Comparison of ENCODE assay signal across 13 cellular contexts in genomic region chr16:70770291-70770967, GRCh38. TPM values are rescaled to one million over a fixed set of nuclear protein-coding genes. Genes with fewer than 3 reads are reported as not detected.
DNase-seq lines count a peak whose midpoint lies in the region; ATAC-seq, FAIRE-seq and TF ChIP-seq lines count a peak whose summit lies in the region.
"Had no signal": no experiment of that assay in that cellular context is flagged by ENCODE, and none has a peak within 500 bp of the region (broad histone marks: within the 10 kb centered on the region; RNA-seq: fewer than 3 reads in every experiment).

No MANE protein-coding gene starts in this region.

- H3K27ac Mint-ChIP-seq in H9 (peak overlapping the region in 2 of 3 experiments; percentile 34 to 64; a peak in 2 of 7 replicates), brain (peak overlapping the region; percentile 62 to 92 (median 80))
- H3K27ac Mint-ChIP-seq: activated CD8-positive, alpha-beta memory T cell treated with anti-CD3 and anti-CD28 coated beads, Interleukin-2, amount 10 ng/mL, durations not matched to agents 7 days and 5 days had no signal

- H2BK120ac ChIP-seq in H9 (ENCODE audit: low read depth, low read length, poor library complexity, severe bottlenecking): no peak overlapping the region
- H2BK120ac ChIP-seq in neuronal stem cell (ENCODE audit: low read depth, low read length): no peak overlapping the region

- no peaks in the 10 kb centered on the region for H3K4me1 ChIP-seq in H9 (ENCODE audit: insufficient read depth, low read length)
- H3K4me1 ChIP-seq in HepG2 (ENCODE audit: insufficient read depth, low read length): peaks cover 12% of the 10 kb centered on the region
- no peaks in the 10 kb centered on the region for H3K4me1 ChIP-seq in neuronal stem cell (ENCODE audit: control insufficient read depth in 2 of 2, insufficient read depth in 1 of 2, low read depth in 1 of 2, low read length in 2 of 2)

- H3T11ph ChIP-seq in H9 (ENCODE audit: low read length): no peak overlapping the region

- H3K9me3 ChIP-seq in H9 (ENCODE audit: control insufficient read depth, low read depth, low read length): no peaks in the 10 kb centered on the region
- H3K9me3 ChIP-seq in HepG2 (ENCODE audit: low read length): no peaks in the 10 kb centered on the region
- no peaks in the 10 kb centered on the region for H3K9me3 ChIP-seq in neuronal stem cell (replicated peaks in 1 of 2; ENCODE audit: control insufficient read depth in 2 of 2, insufficient read depth in 1 of 2, low read depth in 1 of 2, low read length in 2 of 2)
- H3K9me3 ChIP-seq: vagina had no signal

- no peaks in the 10 kb centered on the region for H3K27me3 ChIP-seq in H9 (ENCODE audit: insufficient read depth, low read length)
- H3K27me3 ChIP-seq in HepG2 (ENCODE audit: control insufficient read depth in 1 of 2, insufficient read depth in 2 of 2, low read length in 2 of 2): no peaks in the 10 kb centered on the region
- H3K27me3 ChIP-seq in neuronal stem cell (ENCODE audit: control insufficient read depth in 3 of 3, insufficient read depth in 3 of 3, low read depth in 1 of 3, low read length in 3 of 3): no peaks in the 10 kb centered on the region
- H3K27me3 ChIP-seq: vagina had no signal

- intact Hi-C loops in HepG2 (cut with micrococcal nuclease; ENCODE audit: unreplicated experiment): loop anchor here (2.0 kb wide), 1 partner anchor 32 kb away; no protein-coding TSS in a partner anchor

- POLR2A ChIA-PET in HepG2 (lab: Yijun Ruan, JAX): interaction anchor here (0.6 to 2.6 kb wide), 22 partner anchors 8 to 519 kb away, joined by 3 to 32 read pairs (median 4); partner anchors contain the start of genes CMTR2, MTSS2 and VAC14

- CTCF ChIA-PET in HepG2 (lab: Yijun Ruan, JAX; ENCODE audit: low intra/inter-chr PET ratio, low total read pairs): interaction anchor here (0.8 to 2.6 kb wide), 9 partner anchors 24 to 148 kb away, joined by 3 to 21 read pairs (median 9); no protein-coding TSS in a partner anchor

- H3K4ac ChIP-seq in H9 (ENCODE audit: low read depth, low read length) (no peak overlapping the region), neuronal stem cell (ENCODE audit: low read length) (no peak overlapping the region)

- no peak for FAIRE-seq in HepG2 (lab: Jason Lieb, UNC)
- FAIRE-seq: GM12878, small intestine had no signal

- no peak for TF ChIP-seq EP300 in HepG2 (IDR thresholded peaks at IDR 0.05; ENCODE audit: low read depth in 2 of 2, low read length in 2 of 2)
- TF ChIP-seq EP300 in HepG2 (CRISPR knock-in tag; IDR thresholded peaks at IDR 0.05; ENCODE audit: borderline replicate concordance): 0 out of 2 replicates have a peak, but pooled peaks have one; percentile 27

- TF ChIP-seq CTCF in H9 (conservative IDR thresholded peaks at IDR 0.05) (no peak), brain (conservative IDR thresholded peaks at IDR 0.05) (no peak), HepG2 (CRISPR knock-in tag; IDR thresholded peaks at IDR 0.05) (no peak)

- H3K79me1 ChIP-seq in H9 (ENCODE audit: insufficient read depth, low read depth, low read length, poor library complexity, severe bottlenecking) (no peaks in the 10 kb centered on the region), neuronal stem cell (ENCODE audit: low read depth, low read length) (no peaks in the 10 kb centered on the region)

- no peak for TF ChIP-seq POLR2A in HepG2 (IDR thresholded peaks at IDR 0.05; ENCODE audit: insufficient read depth in 1 of 2, low read depth in 2 of 2, low read length in 2 of 2)

- no CpG with 5 or more reads among the region's 16 CpGs for WGBS in H9 (ENCODE audit: extremely low coverage, insufficient read length, low lambda C conversion rate)
- WGBS in HepG2 (ENCODE audit: low lambda C conversion rate): 87% methylated on average over 16 of the region's 16 CpGs
- WGBS in neuronal stem cell (ENCODE audit: extremely low coverage in 2 of 2, insufficient read length in 2 of 2, insufficient replicate concordance in 1 of 2), 2 donors: no CpG with 5 or more reads among the region's 16 CpGs

- H3K36me3 ChIP-seq in HepG2 (replicated peaks in 1 of 2; ENCODE audit: control insufficient read depth in 1 of 2, insufficient read depth in 2 of 2, low read length in 2 of 2) (peaks cover 30 to 66% of the 10 kb centered on the region in 2 experiments), neuronal stem cell (replicated peaks in 1 of 2; ENCODE audit: control insufficient read depth in 2 of 2, insufficient read depth in 2 of 2, low read length in 2 of 2) (peaks cover 19 to 64% of the 10 kb centered on the region in 2 donors)

- no peak for TF ChIP-seq RAD21 in HepG2 (CRISPR knock-in tag; IDR thresholded peaks at IDR 0.05)

- BruUV-seq in HepG2 (replicated peaks; lab: Mats Ljungman, UMichigan): no TSS peak

- H3K9me3 Mint-ChIP-seq in H9: no peaks in the 10 kb centered on the region
- no peaks in the 10 kb centered on the region for H3K9me3 Mint-ChIP-seq in brain

- in situ Hi-C loops in ACHN (cut with HindIII; ENCODE audit: low pct_ligation_motif_present, low pct_unique_long_range_greater_than_20kb, low sequenced_read_pairs): loop anchor here (25.0 kb wide), 1 partner anchor 208 kb away; no protein-coding TSS in a partner anchor
- in situ Hi-C loops in HepG2 (cut with HindIII; ENCODE audit: extremely low pct_ligation_motif_present, low pct_unique_long_range_greater_than_20kb): no loop called here

- DNase-seq in ACHN (peak; percentile 41), H9 (no peak), HepG2 (ENCODE audit: low spot score) (peak; percentile 48), mucosa of gallbladder (ENCODE audit: low spot score) (no peak), NCI-H2227 (lab: John Stamatoyannopoulos, UW; ENCODE audit: unreplicated experiment) (no peak), neuronal stem cell (ENCODE audit: low spot score) (no peak), NCI-H2171 treated with DMSO at 0.1 percent for 48 hours (lab: John Stamatoyannopoulos, UW) (no peak)
- DNase-seq: NCI-H1105 treated with DMSO at 0.1 percent for 48 hours had no signal

- H2AFZ ChIP-seq in H9 (ENCODE audit: low read length): no peak overlapping the region
- H2AFZ ChIP-seq in HepG2 (ENCODE audit: low read length): no peak overlapping the region
- H2AFZ ChIP-seq in neuronal stem cell (ENCODE audit: low read length): no peak overlapping the region

- peak; percentile 72 for ATAC-seq in HepG2

- H3K79me2 ChIP-seq in H9 (ENCODE audit: insufficient read depth, low read length) (no peaks in the 10 kb centered on the region), HepG2 (ENCODE audit: insufficient read depth, low read length) (no peaks in the 10 kb centered on the region)

- H3K23me2 ChIP-seq in H9 (ENCODE audit: insufficient read length, low read depth, low read length, poor library complexity, severe bottlenecking): no peaks in the 10 kb centered on the region

- no peak overlapping the region for H3K4me3 ChIP-seq in HepG2 (replicated peaks in 1 of 3; ENCODE audit: insufficient read depth in 1 of 3, low read depth in 2 of 3, low read length in 3 of 3)
- H3K4me3 ChIP-seq in neuronal stem cell (ENCODE audit: low read length in 2 of 2): no peak overlapping the region
- H3K4me3 ChIP-seq: GM12878, vagina had no signal

- no peak overlapping the region for H2BK20ac ChIP-seq in H9 (ENCODE audit: low read depth, low read length, poor library complexity, severe bottlenecking)

- H2BK15ac ChIP-seq in H9 (ENCODE audit: low read depth, low read length) (no peak overlapping the region), neuronal stem cell (ENCODE audit: low read length) (no peak overlapping the region)

- H3K27ac ChIP-seq in H9 (ENCODE audit: insufficient read length, low read depth, low read length) (no peak overlapping the region), HepG2 (ENCODE audit: extremely low read length, insufficient read depth, low read length) (no peak overlapping the region), neuronal stem cell (replicated peaks; ENCODE audit: low read length) (no peak overlapping the region)
- H3K27ac ChIP-seq: vagina had no signal

- H4K5ac ChIP-seq in H9 (ENCODE audit: insufficient read length, low read depth, low read length): no peak overlapping the region

- H3K56ac ChIP-seq in H9 (ENCODE audit: insufficient read length, low read depth, low read length): no peak overlapping the region

- H3K4me1 Mint-ChIP-seq in H9 (no peaks in the 10 kb centered on the region), brain (peaks cover 34% of the 10 kb centered on the region)

- H3K23ac ChIP-seq in H9 (ENCODE audit: insufficient read length, low read depth, low read length): no peak overlapping the region
- no peak overlapping the region for H3K23ac ChIP-seq in neuronal stem cell (ENCODE audit: low read depth, low read length, poor library complexity)

- H3K4me2 ChIP-seq in H9 (ENCODE audit: insufficient read depth, insufficient read length, low read length) (no peak overlapping the region), HepG2 (ENCODE audit: low read depth, low read length) (no peak overlapping the region), neuronal stem cell (ENCODE audit: insufficient read depth, low read length, poor library complexity, severe bottlenecking) (no peak overlapping the region)

- H3K18ac ChIP-seq in H9 (ENCODE audit: insufficient read length, low read depth, low read length): no peak overlapping the region
- H3K18ac ChIP-seq in neuronal stem cell (ENCODE audit: low read length): no peak overlapping the region

- H3K36me3 Mint-ChIP-seq in H9 (ENCODE audit: insufficient read depth in 1 of 3, low read depth in 3 of 3) (peaks cover 6 to 37% (median 18%) of the 10 kb centered on the region in 3 experiments; a peak in 6 of 7 replicates), brain (peaks cover 5% of the 10 kb centered on the region)
- H3K36me3 Mint-ChIP-seq: activated CD8-positive, alpha-beta memory T cell treated with anti-CD3 and anti-CD28 coated beads, Interleukin-2, amount 10 ng/mL, durations not matched to agents 7 days and 5 days had no signal

- H4K91ac ChIP-seq in H9 (ENCODE audit: insufficient read length, low read depth, low read length) (no peak overlapping the region), neuronal stem cell (ENCODE audit: low read depth, low read length, poor library complexity) (no peak overlapping the region)

- H4K8ac ChIP-seq in H9 (replicated peaks; ENCODE audit: insufficient read length, low read depth, low read length) (no peak overlapping the region), neuronal stem cell (ENCODE audit: low read depth, low read length) (no peak overlapping the region)

- H3K27me3 Mint-ChIP-seq in H9 (ENCODE audit: low read depth): no peaks in the 10 kb centered on the region
- H3K27me3 Mint-ChIP-seq in brain: peaks cover 5% of the 10 kb centered on the region
- H3K27me3 Mint-ChIP-seq: activated CD8-positive, alpha-beta memory T cell treated with anti-CD3 and anti-CD28 coated beads, Interleukin-2, amount 10 ng/mL, durations not matched to agents 7 days and 5 days had no signal

- no peak overlapping the region for H2BK5ac ChIP-seq in H9 (ENCODE audit: insufficient read length, low read length)
- no peak overlapping the region for H2BK5ac ChIP-seq in neuronal stem cell (ENCODE audit: low read length)

- H3K9ac ChIP-seq in H9 (ENCODE audit: extremely low read depth, insufficient read length, low read length): no peak overlapping the region
- no peak overlapping the region for H3K9ac ChIP-seq in HepG2 (ENCODE audit: insufficient read depth, low read depth, low read length)
- H3K9ac ChIP-seq in neuronal stem cell (ENCODE audit: low read depth, low read length, poor library complexity): no peak overlapping the region

- no peaks in the 10 kb centered on the region for H4K20me1 ChIP-seq in H9 (ENCODE audit: control insufficient read depth, insufficient read depth, insufficient read length)
- H4K20me1 ChIP-seq in HepG2 (ENCODE audit: insufficient read depth, low read length): no peaks in the 10 kb centered on the region

- H2AK5ac ChIP-seq in H9 (ENCODE audit: insufficient read length, low read length) (no peak overlapping the region), neuronal stem cell (ENCODE audit: low read depth, low read length) (no peak overlapping the region)

- H3K4me3 Mint-ChIP-seq in H9 (no peak overlapping the region), brain (no peak overlapping the region)
- H3K4me3 Mint-ChIP-seq: activated CD8-positive, alpha-beta memory T cell treated with anti-CD3 and anti-CD28 coated beads, Interleukin-2, amount 10 ng/mL, durations not matched to agents 7 days and 5 days had no signal

- H3K14ac ChIP-seq in H9 (ENCODE audit: insufficient read depth, low read length) (no peak overlapping the region; the same call in 1 of the 2 replicates), neuronal stem cell (ENCODE audit: low read length) (no peak overlapping the region)

- H2BK12ac ChIP-seq in H9 (ENCODE audit: insufficient read length, low read depth, low read length): no peak overlapping the region
- H2BK12ac ChIP-seq in neuronal stem cell (ENCODE audit: low read length): no peak overlapping the region

RNA-seq across cellular contexts. Expression of gene VAC14, which starts 30.5 kb away (rescaled TPM):
- 47.7 and 49.9 TPM in 2 replicates for total RNA-seq in H9 (2021)
- 76.0 TPM for polyA plus RNA-seq in brain (ENCODE audit: insufficient read depth, low read depth, low replicate concordance)
- 24.4 and 24.6 TPM in 2 replicates for total RNA-seq in HepG2 (2016; rRNA removed; fragmentation: Illumina TruSeq; extraction: Trizol)
- 9.1 and 12.1 TPM in 2 replicates for total RNA-seq in HepG2 (2016; cell fraction: cytosol; rRNA removed; fragmentation: Illumina TruSeq; extraction: Trizol; ENCODE audit: low read depth)
- 18.1 and 23.9 TPM in 2 replicates for total RNA-seq in HepG2 (2016; cell fraction: insoluble cytoplasmic fraction; rRNA removed; fragmentation: Illumina TruSeq; extraction: Trizol)
- 17.4 and 24.9 TPM in 2 replicates for total RNA-seq in HepG2 (2016; cell fraction: membrane; rRNA removed; fragmentation: Illumina TruSeq; extraction: Trizol)
- total RNA-seq in HepG2 (2016; cell fraction: nucleus; rRNA removed; fragmentation: Illumina TruSeq; extraction: Trizol): 24.1 and 25.1 TPM in 2 replicates
- polyA plus RNA-seq in HepG2 (2011; rRNA removed): 23.5 and 26.0 TPM in 2 replicates
- polyA plus RNA-seq in HepG2 (2011; cell fraction: cytosol; rRNA removed): 15.1 and 23.3 TPM in 2 replicates
- polyA plus RNA-seq in HepG2 (2011; cell fraction: nucleus; rRNA removed): 49.6 and 50.7 TPM in 2 replicates
- 18.6 and 24.0 TPM in 2 replicates for polyA plus RNA-seq in HepG2 (2012)
- 14.6 and 18.8 TPM in 2 replicates for polyA plus RNA-seq in HepG2 (2016; cell fraction: cytosol; fragmentation: Illumina TruSeq; extraction: Trizol; ENCODE audit: low read depth)
- 29.6 and 36.9 TPM in 2 replicates for polyA plus RNA-seq in HepG2 (2016; cell fraction: insoluble cytoplasmic fraction; fragmentation: Illumina TruSeq; extraction: Trizol; ENCODE audit: low read depth)
- polyA plus RNA-seq in HepG2 (2016; cell fraction: membrane; fragmentation: Illumina TruSeq; extraction: Trizol; ENCODE audit: low read depth): 28.0 and 35.3 TPM in 2 replicates
- 41.2 and 46.7 TPM in 2 replicates for polyA plus RNA-seq in HepG2 (2016; cell fraction: nucleus; fragmentation: Illumina TruSeq; extraction: Trizol; ENCODE audit: insufficient read depth, low read depth)
- polyA minus RNA-seq in HepG2 (2011; rRNA and poly(A)+ RNA removed; ENCODE audit: low replicate concordance): 58.3 and 79.6 TPM in 2 replicates
- 22.8 and 23.7 TPM in 2 replicates for polyA minus RNA-seq in HepG2 (2011; cell fraction: cytosol; rRNA and poly(A)+ RNA removed)
- polyA minus RNA-seq in HepG2 (2011; cell fraction: nucleus; rRNA and poly(A)+ RNA removed): 33.0 and 34.8 TPM in 2 replicates
- total RNA-seq in mucosa of gallbladder: 32.6 TPM
- 24.7 TPM for polyA plus RNA-seq in neuronal stem cell (2013, experiment 1 of 2)
- polyA plus RNA-seq in neuronal stem cell (2013, experiment 2 of 2): 23.1 TPM

Comparison
In these comparisons a context has a peak if more than half of its experiments do, and no peak if none do; other contexts are left out.
1. DNase-seq: peak in ACHN (single experiment) and HepG2 (single experiment); none in H9 (single experiment), mucosa of gallbladder (single experiment), NCI-H2227 (single experiment), neuronal stem cell (single experiment) and NCI-H2171 treated with DMSO at 0.1 percent for 48 hours (single experiment).